In genomic region chr22:39819429-39819828, GRCh38 we compare ENCODE assay signal across 29 cellular contexts.
"Had no signal": no experiment of that assay in that cellular context is flagged by ENCODE, and none has a peak within 500 bp of the region (broad histone marks: within the 10 kb centered on the region; RNA-seq: fewer than 3 reads in every experiment).

No MANE protein-coding gene starts in this region.

- H3K4me1 Mint-ChIP-seq: activated CD4-positive, alpha-beta T cell treated with anti-CD3 and anti-CD28 coated beads, Interleukin-2, amount 10 ng/mL, durations not matched to agents 24 days and 14 days; brain; central memory CD8-positive, alpha-beta T cell; T-helper 17 cell had no signal

- H3K27ac Mint-ChIP-seq: activated B cell treated with CpG ODN at 0.5 μM for 24 hours; activated CD4-positive, alpha-beta T cell treated with anti-CD3 and anti-CD28 coated beads, Interleukin-2, amount 10 ng/mL, durations not matched to agents 24 days and 14 days; activated CD8-positive, alpha-beta memory T cell treated with anti-CD3 and anti-CD28 coated beads, Interleukin-2, amount 10 ng/mL, durations not matched to agents 7 days and 5 days; activated naive CD4-positive, alpha-beta T cell treated with anti-CD3 and anti-CD28 coated beads, Interleukin-2, amount 50 U/mL, for 24 hours; activated T-cell treated with anti-CD3 and anti-CD28 coated beads, Interleukin-2, amount 50 U/mL, for 24 hours; activated T-helper 1 cell treated with anti-CD3 and anti-CD28 coated beads, Interleukin-12 subunit alpha, Interleukin-12 subunit beta, Interleukin-2, Interleukin-4 antibody, amounts not matched to agents 30 ng/mL and 10 ng/mL and 1 ng/mL, durations not matched to agents 14 hours and 24 hours and 36 hours; brain; T-helper 17 cell had no signal

- DNase-seq: activated B cell treated with CpG ODN at 0.5 μM for 24 hours; activated CD4-positive, alpha-beta T cell treated with anti-CD3 and anti-CD28 coated beads for 1 hour; activated CD4-positive, alpha-beta T cell treated with anti-CD3 and anti-CD28 coated beads, Interleukin-2, amount 10 ng/mL, durations not matched to agents 24 days and 14 days; activated CD4-positive, alpha-beta T cell treated with anti-CD3 and anti-CD28 coated beads, Interleukin-2, amount 50 U/mL, for 48 hours; activated CD8-positive, alpha-beta memory T cell treated with anti-CD3 and anti-CD28 coated beads, Interleukin-2, amount 10 ng/mL, durations not matched to agents 7 days and 5 days; activated effector memory CD4-positive, alpha-beta T cell treated with Interleukin-2 at 50 U/mL for 16 hours; activated naive CD4-positive, alpha-beta T cell; activated T-cell treated with anti-CD3 and anti-CD28 coated beads, Interleukin-2, amount 50 U/mL, for 24 hours; Kasumi-1; KBM-7; NCI-H1105 treated with DMSO at 0.1 percent for 48 hours; NCI-H1436 treated with DMSO at 0.1 percent for 48 hours; NCI-H187; NCI-H2081; NCI-H446; NCI-H524; OCI-M1; Right ventricle myocardium superior; RPMI8226; T-helper 17 cell; T-helper 9 cell had no signal

- FAIRE-seq: TTC549 had no signal

- H3K27me3 Mint-ChIP-seq: activated B cell treated with CpG ODN at 0.5 μM for 24 hours; activated naive CD4-positive, alpha-beta T cell treated with anti-CD3 and anti-CD28 coated beads, Interleukin-2, amount 50 U/mL, for 24 hours; activated T-cell treated with anti-CD3 and anti-CD28 coated beads, Interleukin-2, amount 50 U/mL, for 24 hours; central memory CD8-positive, alpha-beta T cell; T-helper 17 cell had no signal

- H3K36me3 Mint-ChIP-seq: activated CD8-positive, alpha-beta memory T cell treated with anti-CD3 and anti-CD28 coated beads, Interleukin-2, amount 10 ng/mL, durations not matched to agents 7 days and 5 days; activated naive CD4-positive, alpha-beta T cell treated with anti-CD3 and anti-CD28 coated beads, Interleukin-2, amount 50 U/mL, for 24 hours; brain had no signal

- ATAC-seq: activated CD8-positive, alpha-beta memory T cell treated with anti-CD3 and anti-CD28 coated beads, Interleukin-2, amount 10 ng/mL, durations not matched to agents 7 days and 5 days; Panc1; T-helper 17 cell had no signal

- H3K27ac ChIP-seq: ascending aorta, SJSA1 had no signal

- H3K4me3 Mint-ChIP-seq: activated B cell treated with CpG ODN at 0.5 μM for 24 hours; activated CD4-positive, alpha-beta T cell treated with anti-CD3 and anti-CD28 coated beads, Interleukin-2, amount 10 ng/mL, durations not matched to agents 24 days and 14 days; activated CD8-positive, alpha-beta memory T cell treated with anti-CD3 and anti-CD28 coated beads, Interleukin-2, amount 10 ng/mL, durations not matched to agents 7 days and 5 days; activated naive CD4-positive, alpha-beta T cell treated with anti-CD3 and anti-CD28 coated beads, Interleukin-2, amount 50 U/mL, for 24 hours; activated T-cell treated with anti-CD3 and anti-CD28 coated beads, Interleukin-2, amount 50 U/mL, for 24 hours; activated T-helper 1 cell treated with anti-CD3 and anti-CD28 coated beads, Interleukin-12 subunit alpha, Interleukin-12 subunit beta, Interleukin-2, Interleukin-4 antibody, amounts not matched to agents 30 ng/mL and 10 ng/mL and 1 ng/mL, durations not matched to agents 14 hours and 24 hours and 36 hours; brain; central memory CD8-positive, alpha-beta T cell; T-helper 17 cell had no signal

- H3K9me3 Mint-ChIP-seq: activated B cell treated with CpG ODN at 0.5 μM for 24 hours; activated naive CD4-positive, alpha-beta T cell treated with anti-CD3 and anti-CD28 coated beads, Interleukin-2, amount 50 U/mL, for 24 hours; activated T-cell treated with anti-CD3 and anti-CD28 coated beads, Interleukin-2, amount 50 U/mL, for 24 hours; activated T-helper 1 cell treated with anti-CD3 and anti-CD28 coated beads, Interleukin-12 subunit alpha, Interleukin-12 subunit beta, Interleukin-2, Interleukin-4 antibody, amounts not matched to agents 30 ng/mL and 10 ng/mL and 1 ng/mL, durations not matched to agents 14 hours and 24 hours and 36 hours; brain; central memory CD8-positive, alpha-beta T cell had no signal
